10 cellular contexts compared by ENCODE assay signal in genomic region chr11:76835928-76836612, GRCh38. TPM values are rescaled to one million over a fixed set of nuclear protein-coding genes. Genes with fewer than 3 reads are reported as not detected.
A peak's percentile ranks its signal among the peaks of the same experiment; 100 is the strongest.
DNase-seq lines count a peak whose midpoint lies in the region; ATAC-seq and TF ChIP-seq lines count a peak whose summit lies in the region.
"Had no signal": no experiment of that assay in that cellular context is flagged by ENCODE, and none has a peak within 500 bp of the region (broad histone marks: within the 10 kb centered on the region; RNA-seq: fewer than 3 reads in every experiment).

No MANE protein-coding gene starts in this region.

- TF ChIP-seq CTCF in colonic mucosa (IDR thresholded peaks at IDR 0.05) (no peak), parathyroid adenoma (IDR thresholded peaks at IDR 0.05) (no peak)

- peak overlapping the region in 1 of 2 donors; percentile 52 for H3K9ac ChIP-seq in colonic mucosa (ENCODE audit: low read depth in 2 of 2, low read length in 2 of 2)
- H3K9ac ChIP-seq in parathyroid adenoma = no peak overlapping the region

- H3K27ac ChIP-seq in colonic mucosa (peak overlapping the region; percentile 5), parathyroid adenoma (peak overlapping the region; percentile 44)
- H3K27ac ChIP-seq: thoracic aorta had no signal

- no peaks in the 10 kb centered on the region for H3K36me3 Mint-ChIP-seq in naive thymus-derived CD8-positive, alpha-beta T cell

- POLR2A ChIA-PET in naive thymus-derived CD8-positive, alpha-beta T cell (lab: Charles Lee) = interaction anchor here (0.6 kb wide), 1 partner anchor 149 kb away, joined by 3 read pairs; no protein-coding TSS in a partner anchor

- DNase-seq in DMS79 (lab: John Stamatoyannopoulos, UW) = peak; percentile 93
- peak; percentile 70 for DNase-seq in NCI-H345 (lab: John Stamatoyannopoulos, UW)
- peak; percentile 87 for DNase-seq in colonic mucosa
- no peak for DNase-seq in stimulated activated CD4-positive, alpha-beta T cell treated with anti-CD3 and anti-CD28 coated beads, Interleukin-4, amount 100 ng/mL, for 1 hour
- DNase-seq in stimulated activated naive CD4-positive, alpha-beta T cell (lab: John Stamatoyannopoulos, UW) = no peak
- no peak for DNase-seq in naive thymus-derived CD8-positive, alpha-beta T cell
- DNase-seq in COLO668 (lab: John Stamatoyannopoulos, UW; ENCODE audit: unreplicated experiment) = no peak

- peaks cover 3 to 21% (median 16%) of the 10 kb centered on the region in 5 donors for H3K27me3 Mint-ChIP-seq in naive thymus-derived CD8-positive, alpha-beta T cell

- no peak overlapping the region for H3K4me2 ChIP-seq in parathyroid adenoma (ENCODE audit: low read length)

- no peaks in the 10 kb centered on the region for H3K79me2 ChIP-seq in parathyroid adenoma

- no peak for ATAC-seq in naive thymus-derived CD8-positive, alpha-beta T cell
- ATAC-seq: HCT116 had no signal

- H3K9me3 ChIP-seq in colonic mucosa (no peaks in the 10 kb centered on the region), parathyroid adenoma (ENCODE audit: control insufficient read depth, low read length) (no peaks in the 10 kb centered on the region)
- H3K9me3 ChIP-seq: thoracic aorta had no signal

- H3K4me1 ChIP-seq in colonic mucosa = peaks cover 3% of the 10 kb centered on the region
- H3K4me1 ChIP-seq in parathyroid adenoma = no peaks in the 10 kb centered on the region

- no peak overlapping the region for H2AFZ ChIP-seq in parathyroid adenoma

- H3K27me3 ChIP-seq in colonic mucosa = no peaks in the 10 kb centered on the region
- H3K27me3 ChIP-seq in parathyroid adenoma (ENCODE audit: control insufficient read depth, insufficient read depth, low read length) = no peaks in the 10 kb centered on the region

- H3K9me3 Mint-ChIP-seq in naive thymus-derived CD8-positive, alpha-beta T cell = no peaks in the 10 kb centered on the region

- peaks cover 0 to 2% (median 0%) of the 10 kb centered on the region in 4 donors for H3K4me1 Mint-ChIP-seq in naive thymus-derived CD8-positive, alpha-beta T cell

- H3K4me3 ChIP-seq in colonic mucosa (no peak overlapping the region), parathyroid adenoma (ENCODE audit: low read depth, low read length) (no peak overlapping the region)
- H3K4me3 ChIP-seq: thoracic aorta had no signal

- no peak overlapping the region for H3K27ac Mint-ChIP-seq in naive thymus-derived CD8-positive, alpha-beta T cell

- no peaks in the 10 kb centered on the region for H3K36me3 ChIP-seq in colonic mucosa
- H3K36me3 ChIP-seq in parathyroid adenoma (ENCODE audit: control insufficient read depth, insufficient read depth, low read length) = no peaks in the 10 kb centered on the region
- H3K36me3 ChIP-seq: thoracic aorta had no signal

- H3K4me3 Mint-ChIP-seq in naive thymus-derived CD8-positive, alpha-beta T cell = no peak overlapping the region

- intact Hi-C loops in colonic mucosa (cut with DNase I) = no loop called here

RNA-seq across cellular contexts. Expression of gene ACER3, which starts 24.6 kb away (rescaled TPM):
- 10 to 100 TPM; 25.0 to 36.4 TPM for total RNA-seq in colonic mucosa
- 1 to 10 TPM; 6.4 to 7.8 TPM for total RNA-seq in naive thymus-derived CD8-positive, alpha-beta T cell
- 1 to 10 TPM; 3.1 to 6.3 (median 3.5) TPM for polyA plus RNA-seq in naive thymus-derived CD8-positive, alpha-beta T cell

RNA-seq across cellular contexts. Expression of gene TSKU, which starts 52.9 kb away (rescaled TPM):
- total RNA-seq in colonic mucosa = 10 to 100 TPM; 39.6 to 41.3 TPM
- not detected for total RNA-seq in naive thymus-derived CD8-positive, alpha-beta T cell
- polyA plus RNA-seq in naive thymus-derived CD8-positive, alpha-beta T cell = not detected

Comparison
In these comparisons a context has a peak if more than half of its experiments do, and no peak if none do; other contexts are left out.
1. DNase-seq: peak in DMS79 (single experiment), NCI-H345 (single experiment) and colonic mucosa (single experiment); none in stimulated activated CD4-positive, alpha-beta T cell treated with anti-CD3 and anti-CD28 coated beads, Interleukin-4, amount 100 ng/mL, for 1 hour (single experiment), stimulated activated naive CD4-positive, alpha-beta T cell (0 of 6), naive thymus-derived CD8-positive, alpha-beta T cell (0 of 10) and COLO668 (single experiment).
2. RNA of gene TSKU, which starts 52.9 kb away (total RNA-seq): 39.6 to 41.3 TPM in colonic mucosa; not detected in naive thymus-derived CD8-positive, alpha-beta T cell; every median in the first group is over 10 times any median in the second.